Comparison of ENCODE assay signal across 1 cellular context in the genomic region with DNA sequence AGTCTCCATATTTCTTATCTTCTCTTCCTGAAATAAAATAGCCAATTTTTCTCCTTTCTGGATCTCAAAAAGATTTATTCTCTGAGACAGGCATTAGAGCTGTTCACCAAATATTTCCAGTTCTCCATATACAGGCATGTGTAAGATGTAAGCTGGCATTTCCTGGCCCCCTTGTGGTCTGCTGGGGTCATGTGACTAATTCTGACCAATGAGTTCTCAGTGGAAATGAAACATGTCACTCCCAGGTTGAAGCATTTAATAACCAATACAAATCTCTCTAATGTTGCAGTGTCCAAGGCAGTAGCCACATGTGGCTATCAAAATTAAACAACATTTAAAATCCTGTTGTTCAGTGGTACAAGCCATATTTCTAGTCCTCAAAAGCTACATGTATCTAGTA.
TF ChIP-seq lines count a peak whose summit lies in the region.

No MANE protein-coding gene starts in this region.

TF ChIP-seq in H1, 55 proteins besides CTCF, POLR2A, EP300 and RAD21 (continued from another document):
- TF ChIP-seq TCF12 (IDR thresholded peaks at IDR 0.05; ENCODE audit: low read depth, low read length) = no peak
- TF ChIP-seq RXRA (IDR thresholded peaks at IDR 0.05; ENCODE audit: insufficient read depth, low read depth, low read length) = no peak
- TF ChIP-seq BACH1 (IDR thresholded peaks at IDR 0.05; ENCODE audit: low read length) = no peak
- TF ChIP-seq SRF (IDR thresholded peaks at IDR 0.05; ENCODE audit: low read depth, low read length) = no peak
- TF ChIP-seq YY1 (IDR thresholded peaks at IDR 0.05; ENCODE audit: low read depth, low read length) = no peak
TF ChIP-seq in H1: peak in this region for 1.
